Comparison of ENCODE assay signal across 8 cellular contexts in genomic region chr6:159726918-159727716, GRCh38. TPM values are rescaled to one million over a fixed set of nuclear protein-coding genes. Genes with fewer than 3 reads are reported as not detected.
DNase-seq lines count a peak whose midpoint lies in the region; ATAC-seq and TF ChIP-seq lines count a peak whose summit lies in the region.

TSS of gene WTAP (plus strand) at chr6:159727506. CDS start at chr6:159736266, 8,760 bp downstream.

- peak; percentile 95 for TF ChIP-seq POLR2A in Raji (IDR thresholded peaks at IDR 0.05; ENCODE audit: insufficient read depth, low read depth, low read length)

- H3F3A ChIP-seq in Loucy (ENCODE audit: low read depth), result 0 out of 2 replicates have a peak, but pooled peaks cover 2% of the 10 kb centered on the region

- TF ChIP-seq CTCF in Loucy (conservative IDR thresholded peaks at IDR 0.05; ENCODE audit: low read length), result no peak
- TF ChIP-seq CTCF in fibroblast of the aortic adventitia (IDR thresholded peaks at IDR 0.05; ENCODE audit: insufficient read depth, low read length), result no peak
- no peak for TF ChIP-seq CTCF in nephron (IDR thresholded peaks at IDR 0.05; ENCODE audit: unreplicated experiment in 3 of 3)

- peaks cover 93% of the 10 kb centered on the region for H3K79me2 ChIP-seq in Loucy (ENCODE audit: insufficient read depth, low read length)

- H3K9ac ChIP-seq in Loucy (ENCODE audit: low read depth, low read length, poor library complexity, severe bottlenecking), result peak within 1 kb of the TSS; percentile 99

- no peaks in the 10 kb centered on the region for H3K9me3 Mint-ChIP-seq in nephron

- H4K20me1 ChIP-seq in Loucy (ENCODE audit: insufficient read depth, low read length, poor library complexity, severe bottlenecking), result peaks cover 44% of the 10 kb centered on the region

- no peaks in the 10 kb centered on the region for H3K27me3 ChIP-seq in H7 (ENCODE audit: control insufficient read depth, insufficient read depth, low read length)
- no peaks in the 10 kb centered on the region for H3K27me3 ChIP-seq in Loucy (ENCODE audit: insufficient read depth, low read length, poor library complexity, severe bottlenecking)

- H3K27me3 Mint-ChIP-seq in nephron (ENCODE audit: low read depth), result no peaks in the 10 kb centered on the region

- peaks cover 32% of the 10 kb centered on the region for H3K4me1 Mint-ChIP-seq in nephron

- peak within 1 kb of the TSS; percentile 91 for H2AFZ ChIP-seq in Loucy (ENCODE audit: low read length)

- peaks cover 5% of the 10 kb centered on the region; the same call in 1 of the 2 replicates for H3K9me3 ChIP-seq in Loucy (ENCODE audit: insufficient read depth, low read depth, low read length)

- H3K4me3 Mint-ChIP-seq in nephron, result peak within 1 kb of the TSS; percentile 96 to 97 (median 97)

- peak within 1 kb of the TSS; percentile 99 to 100 (median 100) for H3K27ac Mint-ChIP-seq in nephron

- H3K36me3 ChIP-seq in H7 (replicated peaks; ENCODE audit: control insufficient read depth, insufficient read depth, low read length) (no peaks in the 10 kb centered on the region), Loucy (ENCODE audit: insufficient read depth, low read length) (no peaks in the 10 kb centered on the region)

- peaks cover 42% of the 10 kb centered on the region for H3K4me1 ChIP-seq in Loucy (ENCODE audit: insufficient read depth, low read length, poor library complexity, severe bottlenecking)

- ATAC-seq in stimulated activated naive CD8-positive, alpha-beta T cell treated with anti-CD3 and anti-CD28 coated beads, Interleukin-15, Interleukin-2, amounts not matched to agents 100 U/mL and 50 U/mL, for 24 hours, result peak; percentile 93

- H3K36me3 Mint-ChIP-seq in nephron (ENCODE audit: low read depth), result peaks cover 34% of the 10 kb centered on the region

- peak; percentile 97 for DNase-seq in ELR (ENCODE audit: low read depth)
- peak; percentile 96 for DNase-seq in H7
- DNase-seq in activated T-helper 9 cell treated with anti-CD3 and anti-CD28 coated beads, Interleukin-2, amount 50 U/mL, for 16 hours (ENCODE audit: low read depth), result peak; percentile 96
- peak; percentile 90 for DNase-seq in fibroblast of the aortic adventitia (ENCODE audit: low read depth)
- DNase-seq in stimulated activated naive CD8-positive, alpha-beta T cell treated with anti-CD3 and anti-CD28 coated beads, Interleukin-15, Interleukin-2, amounts not matched to agents 100 U/mL and 50 U/mL, for 24 hours, result peak; percentile 96

- H3K4me3 ChIP-seq in H7 (ENCODE audit: insufficient read depth, low read depth, low read length) (peak within 1 kb of the TSS; percentile 95), Loucy (ENCODE audit: low read length, poor library complexity, severe bottlenecking) (peak within 1 kb of the TSS; percentile 99), fibroblast of the aortic adventitia (ENCODE audit: low read depth, low read length) (peak within 1 kb of the TSS; percentile 85)

- no peaks in the 10 kb centered on the region for H3K9me2 ChIP-seq in Loucy (replicated peaks; ENCODE audit: low read depth, low read length)

- peak within 1 kb of the TSS; percentile 97 for H3K4me2 ChIP-seq in Loucy (ENCODE audit: low read depth, low read length, poor library complexity, severe bottlenecking)

RNA-seq across cellular contexts. Expression of gene WTAP, which starts in this region (rescaled TPM):
- total RNA-seq in H7 (2014; rRNA removed; shearing (Covaris generic)), result 58.1 and 63.1 TPM in 2 replicates
- total RNA-seq in fibroblast of the aortic adventitia (ENCODE audit: low replicate concordance), result 71.9 and 103 TPM in 2 replicates

Comparison
In these comparisons a context has a peak if more than half of its experiments do, and no peak if none do; other contexts are left out.
1. Peak in every context shown above with its lines: DNase-seq, ATAC-seq and H3K4me3 ChIP-seq.